In genomic region chr2:53989210-53989862, GRCh38 we compare ENCODE assay signal across 24 cellular contexts. TPM values are rescaled to one million over a fixed set of nuclear protein-coding genes. Genes with fewer than 3 reads are reported as not detected.
DNase-seq lines count a peak whose midpoint lies in the region; ATAC-seq, FAIRE-seq and TF ChIP-seq lines count a peak whose summit lies in the region.
"Had no signal": no experiment of that assay in that cellular context is flagged by ENCODE, and none has a peak within 500 bp of the region (broad histone marks: within the 10 kb centered on the region; RNA-seq: fewer than 3 reads in every experiment).

No MANE protein-coding gene starts in this region.

- H3K27ac ChIP-seq in VCaP (peak overlapping the region; percentile 76), HepG2 (ENCODE audit: extremely low read length, insufficient read depth, low read length) (peak overlapping the region; percentile 34), psoas muscle (peak overlapping the region; percentile 46)
- H3K27ac ChIP-seq: 22Rv1, Peyer's patch had no signal

- H3K4me3 ChIP-seq in HepG2 (replicated peaks in 1 of 3; ENCODE audit: insufficient read depth in 1 of 3, low read depth in 2 of 3, low read length in 3 of 3) = no peak overlapping the region
- H3K4me3 ChIP-seq in psoas muscle = no peak overlapping the region
- H3K4me3 ChIP-seq: HAP-1, Peyer's patch had no signal

- 72% methylated on average over 2 of the region's 2 CpGs for WGBS in HepG2 (ENCODE audit: low lambda C conversion rate)
- 58 to 75% (median 61%) methylated on average over 2 of the region's 2 CpGs for WGBS in psoas muscle, 3 donors

- ATAC-seq in HepG2 = peak; percentile 81
- ATAC-seq in psoas muscle = peak; percentile 62 to 85 (median 80)

- CTCF ChIA-PET in HepG2 (lab: Yijun Ruan, JAX; ENCODE audit: low intra/inter-chr PET ratio, low total read pairs) = no interaction called here

- TF ChIP-seq POLR2A in HepG2 (IDR thresholded peaks at IDR 0.05; ENCODE audit: insufficient read depth in 1 of 2, low read depth in 2 of 2, low read length in 2 of 2) = no peak

- no peak overlapping the region for H2AFZ ChIP-seq in HepG2 (ENCODE audit: low read length)

- intact Hi-C loops in HepG2 (cut with micrococcal nuclease; ENCODE audit: unreplicated experiment) (loop anchor here (1.0 to 5.0 kb wide), 2 partner anchors 33 to 55 kb away; no protein-coding TSS in a partner anchor), psoas muscle (cut with DNase I) (no loop called here)

- peak; percentile 2 for DNase-seq in NCI-H1092 treated with DMSO at 0.1 percent for 48 hours (lab: John Stamatoyannopoulos, UW)
- DNase-seq in NCI-H1092 (lab: John Stamatoyannopoulos, UW) = no peak
- peak; percentile 68 for DNase-seq in HepG2 (ENCODE audit: low spot score)
- DNase-seq in psoas muscle = no peak
- no peak for DNase-seq in HT-29 (ENCODE audit: low spot score)
- no peak for DNase-seq in HCEC 1CT
- DNase-seq in kidney tubule cell (ENCODE audit: low spot score) = no peak
- DNase-seq: Calu3, DMS79 treated with DMSO at 0.1 percent for 48 hours, GOT3, Karpas-422, NCI-H1105 treated with DMSO at 0.1 percent for 48 hours, NCI-H146, NCI-H1930, NCI-H2107, NCI-H446, NCI-H524 treated with DMSO at 0.1 percent for 48 hours, NCI-H82, Peyer's patch, SHP77 treated with DMSO at 0.1 percent for 48 hours had no signal

- H3K36me3 ChIP-seq in HepG2 (replicated peaks in 1 of 2; ENCODE audit: control insufficient read depth in 1 of 2, insufficient read depth in 2 of 2, low read length in 2 of 2) = no peaks in the 10 kb centered on the region
- no peaks in the 10 kb centered on the region for H3K36me3 ChIP-seq in psoas muscle (ENCODE audit: insufficient read depth in 1 of 2, low read depth in 1 of 2)
- H3K36me3 ChIP-seq: HAP-1, Peyer's patch had no signal

- TF ChIP-seq CTCF in VCaP (conservative IDR thresholded peaks at IDR 0.05) = no peak
- TF ChIP-seq CTCF in HepG2 (CRISPR knock-in tag; IDR thresholded peaks at IDR 0.05) = no peak
- no peak for TF ChIP-seq CTCF in psoas muscle (IDR thresholded peaks at IDR 0.05)

- TF ChIP-seq RAD21 in HepG2 (CRISPR knock-in tag; IDR thresholded peaks at IDR 0.05) = no peak

- TF ChIP-seq EP300 in HepG2 (IDR thresholded peaks at IDR 0.05; ENCODE audit: low read depth in 2 of 2, low read length in 2 of 2) (0 out of 4 replicates have a peak, but pooled peaks of 1 of the 2 experiments have one; percentile 24), HepG2 (CRISPR knock-in tag; IDR thresholded peaks at IDR 0.05; ENCODE audit: borderline replicate concordance) (no peak)

- H3K9me3 ChIP-seq in HepG2 (ENCODE audit: low read length) = no peaks in the 10 kb centered on the region
- H3K9me3 ChIP-seq in psoas muscle = no peaks in the 10 kb centered on the region
- H3K9me3 ChIP-seq: HAP-1, Peyer's patch had no signal

- peaks cover 46% of the 10 kb centered on the region for H3K4me1 ChIP-seq in HepG2 (ENCODE audit: insufficient read depth, low read length)
- peaks cover 38% of the 10 kb centered on the region for H3K4me1 ChIP-seq in psoas muscle
- H3K4me1 ChIP-seq: HAP-1 had no signal

- H3K9ac ChIP-seq in HepG2 (ENCODE audit: insufficient read depth, low read depth, low read length) = no peak overlapping the region

- H3K79me2 ChIP-seq in HepG2 (ENCODE audit: insufficient read depth, low read length) = no peaks in the 10 kb centered on the region

- H3K27me3 ChIP-seq in HepG2 (ENCODE audit: control insufficient read depth in 1 of 2, insufficient read depth in 2 of 2, low read length in 2 of 2) (no peaks in the 10 kb centered on the region), psoas muscle (ENCODE audit: insufficient read depth in 3 of 3, low read length in 2 of 3) (no peaks in the 10 kb centered on the region)
- H3K27me3 ChIP-seq: Peyer's patch had no signal

- BruUV-seq in HepG2 (replicated peaks; lab: Mats Ljungman, UMichigan) = no TSS peak

- H3K4me2 ChIP-seq in HepG2 (ENCODE audit: low read depth, low read length) = no peak overlapping the region; the same call in 1 of the 2 replicates

- H4K20me1 ChIP-seq in HepG2 (ENCODE audit: insufficient read depth, low read length) = 0 out of 2 replicates have a peak, but pooled peaks cover 5% of the 10 kb centered on the region

- POLR2A ChIA-PET in HepG2 (lab: Yijun Ruan, JAX) = interaction anchor here (0.7 kb wide), 1 partner anchor 18 kb away, joined by 3 read pairs; the partner anchor contains the start of gene PSME4

- FAIRE-seq in HepG2 (lab: Jason Lieb, UNC) = peak; percentile 8
- FAIRE-seq: GM18507 had no signal

- in situ Hi-C loops in HepG2 (cut with HindIII; ENCODE audit: extremely low pct_ligation_motif_present, low pct_unique_long_range_greater_than_20kb) = no loop called here

TF ChIP-seq in HepG2, 621 proteins besides CTCF, POLR2A, EP300 and RAD21 (continues in another document):
- no peak for TF ChIP-seq ZMYM2 (CRISPR knock-in tag; IDR thresholded peaks at IDR 0.05)
- no peak for TF ChIP-seq MEF2D (CRISPR knock-in tag; IDR thresholded peaks at IDR 0.05)
- no peak for TF ChIP-seq ZNF770 (CRISPR knock-in tag; IDR thresholded peaks at IDR 0.05)
- 0 out of 2 replicates have a peak, but pooled peaks have one; percentile 30 for TF ChIP-seq GATAD2A (CRISPR knock-in tag; IDR thresholded peaks at IDR 0.05)
- TF ChIP-seq ZXDC (CRISPR knock-in tag; IDR thresholded peaks at IDR 0.05) = peak; percentile 31; the same call in 1 of the 2 replicates
- 0 out of 2 replicates have a peak, but pooled peaks have one; percentile 33 for TF ChIP-seq PPARG (CRISPR knock-in tag; conservative IDR thresholded peaks at IDR 0.05)
- TF ChIP-seq HMG20A (CRISPR knock-in tag; IDR thresholded peaks at IDR 0.05; ENCODE audit: borderline replicate concordance) = 0 out of 2 replicates have a peak, but pooled peaks have one; percentile 41
- TF ChIP-seq REL (CRISPR knock-in tag; conservative IDR thresholded peaks at IDR 0.05) = no peak

RNA-seq across cellular contexts. Expression of gene PSME4, which starts 18.5 kb away (rescaled TPM):
- 77.8 and 171 TPM in 2 replicates for total RNA-seq in HepG2 (2016; rRNA removed; fragmentation: Illumina TruSeq; extraction: Trizol)
- 22.4 and 25.4 TPM in 2 replicates for total RNA-seq in HepG2 (2016; cell fraction: cytosol; rRNA removed; fragmentation: Illumina TruSeq; extraction: Trizol; ENCODE audit: low read depth)
- 73.6 and 173 TPM in 2 replicates for total RNA-seq in HepG2 (2016; cell fraction: insoluble cytoplasmic fraction; rRNA removed; fragmentation: Illumina TruSeq; extraction: Trizol)
- total RNA-seq in HepG2 (2016; cell fraction: membrane; rRNA removed; fragmentation: Illumina TruSeq; extraction: Trizol) = 57.4 and 61.3 TPM in 2 replicates
- total RNA-seq in HepG2 (2016; cell fraction: nucleus; rRNA removed; fragmentation: Illumina TruSeq; extraction: Trizol) = 131 and 137 TPM in 2 replicates
- polyA plus RNA-seq in HepG2 (2011; rRNA removed) = 49.5 and 52.1 TPM in 2 replicates
- polyA plus RNA-seq in HepG2 (2011; cell fraction: cytosol; rRNA removed) = 26.0 and 41.8 TPM in 2 replicates
- 47.5 and 57.6 TPM in 2 replicates for polyA plus RNA-seq in HepG2 (2011; cell fraction: nucleus; rRNA removed)
- polyA plus RNA-seq in HepG2 (2012) = 67.8 and 68.1 TPM in 2 replicates
- polyA plus RNA-seq in HepG2 (2016; cell fraction: cytosol; fragmentation: Illumina TruSeq; extraction: Trizol; ENCODE audit: low read depth) = 7.1 and 8.9 TPM in 2 replicates
- 153 TPM in 2 replicates for polyA plus RNA-seq in HepG2 (2016; cell fraction: insoluble cytoplasmic fraction; fragmentation: Illumina TruSeq; extraction: Trizol; ENCODE audit: low read depth)
- polyA plus RNA-seq in HepG2 (2016; cell fraction: membrane; fragmentation: Illumina TruSeq; extraction: Trizol; ENCODE audit: low read depth) = 27.8 and 31.6 TPM in 2 replicates
- polyA plus RNA-seq in HepG2 (2016; cell fraction: nucleus; fragmentation: Illumina TruSeq; extraction: Trizol; ENCODE audit: insufficient read depth, low read depth) = 152 and 165 TPM in 2 replicates
- 42.9 and 46.9 TPM in 2 replicates for polyA minus RNA-seq in HepG2 (2011; rRNA and poly(A)+ RNA removed; ENCODE audit: low replicate concordance)
- 52.5 and 57.5 TPM in 2 replicates for polyA minus RNA-seq in HepG2 (2011; cell fraction: cytosol; rRNA and poly(A)+ RNA removed)
- polyA minus RNA-seq in HepG2 (2011; cell fraction: nucleus; rRNA and poly(A)+ RNA removed) = 158 and 180 TPM in 2 replicates
- total RNA-seq in psoas muscle = 100 to 1,000 TPM in 3 of 4 donors, 10 to 100 TPM in 1; 67.0 to 140 (median 116) TPM
- 100 to 1,000 TPM in 1 of 3 donors, 10 to 100 TPM in 2; 55.2 to 189 (median 74.4) TPM for polyA plus RNA-seq in psoas muscle
- total RNA-seq in HT-29 (2014; rRNA removed; shearing (Covaris generic)) = 21.9 and 25.9 TPM in 2 replicates

Comparison
In these comparisons a context has a peak if more than half of its experiments do, and no peak if none do; other contexts are left out.
1. DNase-seq: peak in NCI-H1092 treated with DMSO at 0.1 percent for 48 hours (single experiment) and HepG2 (single experiment); none in NCI-H1092 (single experiment), psoas muscle (0 of 2), HT-29 (single experiment), HCEC 1CT (single experiment) and kidney tubule cell (single experiment).
2. Peak in every context shown above with its lines, with median percentiles within 50 percentile points of each other: H3K27ac ChIP-seq.